In genomic region chr1:1358433-1359201, GRCh38 we compare ENCODE assay signal across 8 cellular contexts. TPM values are rescaled to one million over a fixed set of nuclear protein-coding genes. Genes with fewer than 3 reads are reported as not detected.
A peak's percentile ranks its signal among the peaks of the same experiment; 100 is the strongest.
DNase-seq lines count a peak whose midpoint lies in the region; ATAC-seq and TF ChIP-seq lines count a peak whose summit lies in the region.

MXRA8 (minus strand) TSS chr1:1358555; CDS start chr1:1358504, 51 bp downstream.

- TF ChIP-seq POLR2A in erythroblast (IDR thresholded peaks at IDR 0.05; ENCODE audit: low read length) (no peak), vagina (IDR thresholded peaks at IDR 0.05) (peak in 1 of 2 donors; percentile 57)

- H3K36me3 ChIP-seq in mucosa of stomach (ENCODE audit: control insufficient read depth, insufficient read depth, low read length) (no peaks in the 10 kb centered on the region), vagina (peaks cover 0 to 8% of the 10 kb centered on the region in 2 donors)

- peaks cover 85% of the 10 kb centered on the region for H3K27me3 Mint-ChIP-seq in activated naive CD4-positive, alpha-beta T cell treated with anti-CD3 and anti-CD28 coated beads, Interleukin-2, amount 10 ng/mL, durations not matched to agents 7 days and 5 days

- H3K4me3 Mint-ChIP-seq in activated naive CD4-positive, alpha-beta T cell treated with anti-CD3 and anti-CD28 coated beads, Interleukin-2, amount 10 ng/mL, durations not matched to agents 7 days and 5 days: no peak within 1 kb of the TSS

- H3K9me3 ChIP-seq in mucosa of stomach (ENCODE audit: control insufficient read depth, low read length): no peaks in the 10 kb centered on the region
- H3K9me3 ChIP-seq in vagina: no peaks in the 10 kb centered on the region

- intact Hi-C loops in vagina (cut with DNase I): no loop called here

- H3K9me3 Mint-ChIP-seq in activated naive CD4-positive, alpha-beta T cell treated with anti-CD3 and anti-CD28 coated beads, Interleukin-2, amount 10 ng/mL, durations not matched to agents 7 days and 5 days: no peaks in the 10 kb centered on the region

- no peak for ATAC-seq in HG02763 (IDR thresholded peaks at IDR 0.05; ENCODE audit: unreplicated experiment)

- H3K4me1 ChIP-seq in mucosa of stomach (ENCODE audit: control insufficient read depth, insufficient read depth, low read length) (peaks cover 27% of the 10 kb centered on the region), vagina (peaks cover 87% of the 10 kb centered on the region)

- H3K27ac ChIP-seq in vagina: peak within 1 kb of the TSS; percentile 92

- peaks cover 51% of the 10 kb centered on the region for H3K27me3 ChIP-seq in mucosa of stomach (ENCODE audit: control insufficient read depth, insufficient read depth, low read length)
- no peaks in the 10 kb centered on the region for H3K27me3 ChIP-seq in vagina

- peak within 1 kb of the TSS; percentile 29 for H3K27ac Mint-ChIP-seq in activated naive CD4-positive, alpha-beta T cell treated with anti-CD3 and anti-CD28 coated beads, Interleukin-2, amount 10 ng/mL, durations not matched to agents 7 days and 5 days

- H3K9ac ChIP-seq in mucosa of stomach (ENCODE audit: low read length): peak within 1 kb of the TSS; percentile 66

- no peak for DNase-seq in activated naive CD4-positive, alpha-beta T cell treated with anti-CD3 and anti-CD28 coated beads, Interleukin-2, amount 10 ng/mL, durations not matched to agents 7 days and 5 days
- no peak for DNase-seq in activated naive CD4-positive, alpha-beta T cell treated with anti-CD3 and anti-CD28 coated beads, Interleukin-2, amount 50 U/mL, for 16 hours
- peak; percentile 55 to 73 for DNase-seq in erythroblast (lab: John Stamatoyannopoulos, UW)
- DNase-seq in vagina (ENCODE audit: extremely low spot score in 2 of 2): no peak
- DNase-seq in hippocampal formation (lab: John Stamatoyannopoulos, UW): no peak
- no peak for DNase-seq in NCI-H748 (lab: John Stamatoyannopoulos, UW; ENCODE audit: unreplicated experiment)

- no peaks in the 10 kb centered on the region for H3K36me3 Mint-ChIP-seq in activated naive CD4-positive, alpha-beta T cell treated with anti-CD3 and anti-CD28 coated beads, Interleukin-2, amount 10 ng/mL, durations not matched to agents 7 days and 5 days

- no peak for TF ChIP-seq CTCF in vagina (IDR thresholded peaks at IDR 0.05)

- CTCF ChIA-PET in activated naive CD4-positive, alpha-beta T cell treated with anti-CD3 and anti-CD28 coated beads, Interleukin-2, amount 10 ng/mL, durations not matched to agents 7 days and 5 days (lab: Charles Lee): no interaction called here

- peaks cover 25% of the 10 kb centered on the region for H3K4me1 Mint-ChIP-seq in activated naive CD4-positive, alpha-beta T cell treated with anti-CD3 and anti-CD28 coated beads, Interleukin-2, amount 10 ng/mL, durations not matched to agents 7 days and 5 days

- no peak within 1 kb of the TSS for H3K4me3 ChIP-seq in mucosa of stomach (ENCODE audit: low read length)
- peak within 1 kb of the TSS; percentile 54 to 61 for H3K4me3 ChIP-seq in vagina

RNA-seq across cellular contexts. Expression of gene MXRA8, which starts in this region (rescaled TPM):
- total RNA-seq in vagina: 136 TPM

Comparison
In these comparisons a context has a peak if more than half of its experiments do, and no peak if none do; other contexts are left out.
1. DNase-seq: peak in erythroblast (2 of 2); none in activated naive CD4-positive, alpha-beta T cell treated with anti-CD3 and anti-CD28 coated beads, Interleukin-2, amount 10 ng/mL, durations not matched to agents 7 days and 5 days (single experiment), activated naive CD4-positive, alpha-beta T cell treated with anti-CD3 and anti-CD28 coated beads, Interleukin-2, amount 50 U/mL, for 16 hours (single experiment), vagina (0 of 2), hippocampal formation (0 of 2) and NCI-H748 (single experiment).